In the genomic region with DNA sequence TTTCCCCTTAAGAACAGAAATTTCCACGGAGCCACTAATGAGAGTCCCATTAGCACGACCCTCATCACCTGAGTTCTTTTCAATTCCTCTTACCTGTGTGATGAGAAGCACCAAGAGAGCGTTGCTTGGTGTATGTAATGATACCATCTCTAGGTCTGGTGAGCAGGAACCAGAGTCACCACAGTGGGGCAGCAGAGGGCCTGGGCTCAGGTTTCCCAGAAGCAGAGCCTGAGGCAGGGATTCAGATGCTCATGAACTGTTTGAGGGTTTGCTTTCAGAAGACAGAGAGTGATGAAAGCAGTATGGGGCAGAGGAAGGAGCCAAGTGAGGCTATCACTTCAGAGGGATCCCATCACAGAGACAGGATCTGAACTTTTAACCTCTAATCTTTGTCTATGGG, we compare ENCODE assay signal across 9 cellular contexts. TPM values are rescaled to one million over a fixed set of nuclear protein-coding genes. Genes with fewer than 3 reads are reported as not detected.
DNase-seq lines count a peak whose midpoint lies in the region; ATAC-seq and TF ChIP-seq lines count a peak whose summit lies in the region.
"Had no signal": no experiment of that assay in that cellular context is flagged by ENCODE, and none has a peak within 500 bp of the region (broad histone marks: within the 10 kb centered on the region; RNA-seq: fewer than 3 reads in every experiment).

No MANE protein-coding gene starts in this region.

- intact Hi-C loops in CD14-positive monocyte (cut with micrococcal nuclease) = no loop called here
- intact Hi-C loops in uterus (cut with DNase I; ENCODE audit: low total_unique reads) = no loop called here

- peaks cover 21% of the 10 kb centered on the region for H3K4me1 Mint-ChIP-seq in CD14-positive monocyte

- TF ChIP-seq RAD21 in Ishikawa (IDR thresholded peaks at IDR 0.05; ENCODE audit: low read depth) = peak; percentile 85
- TF ChIP-seq RAD21 in liver (IDR thresholded peaks at IDR 0.05) = peak; percentile 58 to 69

- H3K27ac ChIP-seq in liver (ENCODE audit: low read depth in 1 of 2, low read length in 2 of 2) (no peak overlapping the region), uterus (no peak overlapping the region)

- no peaks in the 10 kb centered on the region for H3K27me3 ChIP-seq in liver (ENCODE audit: control insufficient read depth in 4 of 4, insufficient read depth in 4 of 4, low read length in 3 of 4)
- H3K27me3 ChIP-seq in uterus = no peaks in the 10 kb centered on the region

- H3K36me3 ChIP-seq in liver (ENCODE audit: control insufficient read depth in 4 of 4, insufficient read depth in 3 of 4, low read depth in 1 of 4, low read length in 3 of 4) (no peaks in the 10 kb centered on the region), uterus (no peaks in the 10 kb centered on the region)

- H3K4me3 ChIP-seq in liver (ENCODE audit: low read depth in 1 of 3, low read length in 3 of 3) (no peak overlapping the region), uterus (no peak overlapping the region)

- H3K9me3 ChIP-seq in liver (ENCODE audit: control insufficient read depth in 4 of 4, low read length in 3 of 4) = no peaks in the 10 kb centered on the region
- peaks cover 0 to 6% of the 10 kb centered on the region in 2 donors for H3K9me3 ChIP-seq in uterus

- TF ChIP-seq EP300 in Ishikawa (IDR thresholded peaks at IDR 0.05; ENCODE audit: borderline replicate concordance) = no peak

- peak; percentile 52 for TF ChIP-seq CTCF in CD14-positive monocyte (IDR thresholded peaks at IDR 0.05)
- TF ChIP-seq CTCF in liver (IDR thresholded peaks at IDR 0.05; ENCODE audit: low read depth, low read length, missing input control) = peak; percentile 46
- TF ChIP-seq CTCF in uterus (IDR thresholded peaks at IDR 0.05) = no peak

- no peak overlapping the region for H3K4me3 Mint-ChIP-seq in CD14-positive monocyte
- H3K4me3 Mint-ChIP-seq: naive thymus-derived CD8-positive, alpha-beta T cell had no signal

- no peak for ATAC-seq in HG03139 (IDR thresholded peaks at IDR 0.05; ENCODE audit: unreplicated experiment)
- ATAC-seq: naive thymus-derived CD8-positive, alpha-beta T cell had no signal

- DNase-seq in CD14-positive monocyte (ENCODE audit: low spot score) (no peak), uterus (no peak), NCI-H2081 (lab: John Stamatoyannopoulos, UW) (no peak), NCI-H2107 (lab: John Stamatoyannopoulos, UW) (no peak)
- peak; percentile 62 to 68 for DNase-seq in activated CD4-positive, alpha-beta T cell treated with anti-CD3 and anti-CD28 coated beads, Interleukin-2, amount 50 U/mL, for 48 hours

- TF ChIP-seq POLR2A in uterus (IDR thresholded peaks at IDR 0.05) = no peak

- no peak overlapping the region for H3K27ac Mint-ChIP-seq in CD14-positive monocyte

- WGBS in liver = 80% methylated on average over 3 of the region's 3 CpGs

- H3K9ac ChIP-seq in liver (ENCODE audit: low read depth in 1 of 2, low read length in 2 of 2) = no peak overlapping the region

- H3K4me1 ChIP-seq in liver (ENCODE audit: control insufficient read depth in 4 of 4, insufficient read depth in 4 of 4, low read length in 3 of 4) (peaks cover 2 to 10% (median 9%) of the 10 kb centered on the region in 4 donors), uterus (no peaks in the 10 kb centered on the region)

- H3K9me3 Mint-ChIP-seq in CD14-positive monocyte = peaks cover 9 to 18% (median 16%) of the 10 kb centered on the region in 7 donors

- H3K36me3 Mint-ChIP-seq in CD14-positive monocyte = no peaks in the 10 kb centered on the region

- H3K27me3 Mint-ChIP-seq in CD14-positive monocyte (ENCODE audit: low read depth in 3 of 3) = peaks cover 11 to 22% (median 11%) of the 10 kb centered on the region in 3 donors

TF ChIP-seq in Ishikawa, 13 proteins besides CTCF, POLR2A, EP300 and RAD21:
- no peak for TF ChIP-seq TAF1 (IDR thresholded peaks at IDR 0.05; ENCODE audit: low read depth)
- TF ChIP-seq NFIC (IDR thresholded peaks at IDR 0.05) = no peak
- no peak for TF ChIP-seq YY1 (IDR thresholded peaks at IDR 0.05; ENCODE audit: low read depth)
- no peak for TF ChIP-seq TCF12 (IDR thresholded peaks at IDR 0.05; ENCODE audit: low read depth)
- no peak for TF ChIP-seq CREB1 (IDR thresholded peaks at IDR 0.05; ENCODE audit: low read depth)

TF ChIP-seq in liver, 16 proteins besides CTCF, POLR2A, EP300 and RAD21:
- TF ChIP-seq NR2F2 (IDR thresholded peaks at IDR 0.05) (no peak), FOXA2 (IDR thresholded peaks at IDR 0.05) (no peak), JUND (IDR thresholded peaks at IDR 0.05) (no peak), RXRA (IDR thresholded peaks at IDR 0.05) (no peak)
- TF ChIP-seq, protein P1, sequence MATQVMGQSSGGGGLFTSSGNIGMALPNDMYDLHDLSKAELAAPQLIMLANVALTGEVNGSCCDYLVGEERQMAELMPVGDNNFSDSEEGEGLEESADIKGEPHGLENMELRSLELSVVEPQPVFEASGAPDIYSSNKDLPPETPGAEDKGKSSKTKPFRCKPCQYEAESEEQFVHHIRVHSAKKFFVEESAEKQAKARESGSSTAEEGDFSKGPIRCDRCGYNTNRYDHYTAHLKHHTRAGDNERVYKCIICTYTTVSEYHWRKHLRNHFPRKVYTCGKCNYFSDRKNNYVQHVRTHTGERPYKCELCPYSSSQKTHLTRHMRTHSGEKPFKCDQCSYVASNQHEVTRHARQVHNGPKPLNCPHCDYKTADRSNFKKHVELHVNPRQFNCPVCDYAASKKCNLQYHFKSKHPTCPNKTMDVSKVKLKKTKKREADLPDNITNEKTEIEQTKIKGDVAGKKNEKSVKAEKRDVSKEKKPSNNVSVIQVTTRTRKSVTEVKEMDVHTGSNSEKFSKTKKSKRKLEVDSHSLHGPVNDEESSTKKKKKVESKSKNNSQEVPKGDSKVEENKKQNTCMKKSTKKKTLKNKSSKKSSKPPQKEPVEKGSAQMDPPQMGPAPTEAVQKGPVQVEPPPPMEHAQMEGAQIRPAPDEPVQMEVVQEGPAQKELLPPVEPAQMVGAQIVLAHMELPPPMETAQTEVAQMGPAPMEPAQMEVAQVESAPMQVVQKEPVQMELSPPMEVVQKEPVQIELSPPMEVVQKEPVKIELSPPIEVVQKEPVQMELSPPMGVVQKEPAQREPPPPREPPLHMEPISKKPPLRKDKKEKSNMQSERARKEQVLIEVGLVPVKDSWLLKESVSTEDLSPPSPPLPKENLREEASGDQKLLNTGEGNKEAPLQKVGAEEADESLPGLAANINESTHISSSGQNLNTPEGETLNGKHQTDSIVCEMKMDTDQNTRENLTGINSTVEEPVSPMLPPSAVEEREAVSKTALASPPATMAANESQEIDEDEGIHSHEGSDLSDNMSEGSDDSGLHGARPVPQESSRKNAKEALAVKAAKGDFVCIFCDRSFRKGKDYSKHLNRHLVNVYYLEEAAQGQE (IDR thresholded peaks at IDR 0.05) = no peak

RNA-seq across cellular contexts. Expression of gene PTPRH, which starts 3.1 kb away (rescaled TPM):
- polyA plus RNA-seq in CD14-positive monocyte (under 1 TPM in 1 of 2 donors, not detected in 1; 0.08 TPM), liver (10 to 100 TPM in 1 of 2 donors, 1 to 10 TPM in 1; 4.3 to 20.4 TPM)
- total RNA-seq in liver (10 to 100 TPM in 1 of 2 donors, 1 to 10 TPM in 1; 3.1 to 18.5 TPM), uterus (1 to 10 TPM in 2 of 4 donors, under 1 TPM in 1, not detected in 1; 0.29 to 3.8 (median 3.2) TPM)
- total RNA-seq: naive thymus-derived CD8-positive, alpha-beta T cell had no signal
- polyA plus RNA-seq: naive thymus-derived CD8-positive, alpha-beta T cell had no signal

RNA-seq across cellular contexts. Expression of gene TMEM86B, which starts 16.1 kb away (rescaled TPM):
- under 1 TPM; 0.16 to 0.38 TPM for polyA plus RNA-seq in CD14-positive monocyte
- 10 to 100 TPM in 1 of 2 donors, 1 to 10 TPM in 1; 4.8 to 13.7 TPM for total RNA-seq in liver
- 10 to 100 TPM; 19.4 to 20.1 TPM for polyA plus RNA-seq in liver
- 1 to 10 TPM in 3 of 4 donors, not detected in 1; 1.8 to 7.9 (median 2.4) TPM for total RNA-seq in uterus

RNA-seq across cellular contexts. Expression of gene SYT5, which starts 32.4 kb away (rescaled TPM):
- polyA plus RNA-seq in CD14-positive monocyte (not detected), liver (not detected)
- total RNA-seq in liver (under 1 TPM in 1 of 2 donors, not detected in 1; under 0.01 TPM), uterus (under 1 TPM in 1 of 4 donors, not detected in 3; 0.35 TPM)
- total RNA-seq: naive thymus-derived CD8-positive, alpha-beta T cell had no signal

RNA-seq across cellular contexts. Expression of gene DNAAF3, which starts 46.0 kb away (rescaled TPM):
- polyA plus RNA-seq in CD14-positive monocyte (under 1 TPM in 1 of 2 donors, not detected in 1; 0.19 TPM), liver (under 1 TPM; 0.18 to 0.64 TPM)
- total RNA-seq in liver (under 1 TPM; 0.23 to 0.50 TPM), uterus (1 to 10 TPM in 3 of 4 donors, not detected in 1; 3.1 to 4.4 (median 3.9) TPM)
- total RNA-seq: naive thymus-derived CD8-positive, alpha-beta T cell had no signal
- polyA plus RNA-seq: naive thymus-derived CD8-positive, alpha-beta T cell had no signal

RNA-seq across cellular contexts. Expression of gene PPP6R1, which starts 46.4 kb away (rescaled TPM):
- polyA plus RNA-seq in CD14-positive monocyte = 10 to 100 TPM; 16.9 to 22.0 TPM
- 10 to 100 TPM; 24.6 to 40.1 TPM for total RNA-seq in liver
- 10 to 100 TPM in 1 of 2 donors, 1 to 10 TPM in 1; 5.5 to 20.4 TPM for polyA plus RNA-seq in liver
- total RNA-seq in uterus = 10 to 100 TPM in 2 of 4 donors, 1 to 10 TPM in 2; 5.6 to 70.4 (median 16.3) TPM

Comparison
In these comparisons a context has a peak if more than half of its experiments do, and no peak if none do; other contexts are left out.
1. DNase-seq: peak in activated CD4-positive, alpha-beta T cell treated with anti-CD3 and anti-CD28 coated beads, Interleukin-2, amount 50 U/mL, for 48 hours (2 of 2); none in CD14-positive monocyte (single experiment), uterus (0 of 2), NCI-H2081 (0 of 2) and NCI-H2107 (single experiment).
2. CTCF ChIP-seq: peak in CD14-positive monocyte (single experiment) and liver (single experiment); none in uterus (0 of 4).